Comparison of ENCODE assay signal across 1 cellular context in the genomic region with DNA sequence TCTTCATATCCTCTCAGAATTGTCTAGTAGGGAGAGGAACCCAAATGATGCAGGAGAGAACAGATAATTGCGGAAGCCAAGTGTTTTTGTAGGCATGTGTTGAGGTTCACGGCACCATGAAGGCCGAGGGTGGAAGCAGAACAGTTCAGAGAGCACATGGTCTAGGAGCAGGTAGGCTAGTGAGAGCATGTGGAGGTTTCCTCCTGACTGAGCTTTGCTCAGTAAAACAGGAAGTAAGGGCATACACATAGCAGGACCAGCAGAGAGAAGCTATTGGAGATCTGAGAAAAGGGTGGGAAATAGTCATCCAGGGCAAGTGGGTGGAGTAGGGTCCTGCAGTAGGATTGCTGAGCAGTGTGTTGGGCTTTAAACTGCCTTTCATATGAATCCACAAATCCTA.
TF ChIP-seq lines count a peak whose summit lies in the region.

No MANE protein-coding gene starts in this region.

TF ChIP-seq in GM12878, 131 proteins besides CTCF, POLR2A, EP300 and RAD21 (continued from another document):
- no peak for TF ChIP-seq IRF4 (IDR thresholded peaks at IDR 0.05; ENCODE audit: low read depth, low read length)
- TF ChIP-seq CREM (IDR thresholded peaks at IDR 0.05; ENCODE audit: low read depth) = no peak
- TF ChIP-seq STAT1 (conservative IDR thresholded peaks at IDR 0.05) = no peak
- no peak for TF ChIP-seq EED (IDR thresholded peaks at IDR 0.05; ENCODE audit: low read depth)
- no peak for TF ChIP-seq YBX1 (IDR thresholded peaks at IDR 0.05)
- TF ChIP-seq, protein P1, sequence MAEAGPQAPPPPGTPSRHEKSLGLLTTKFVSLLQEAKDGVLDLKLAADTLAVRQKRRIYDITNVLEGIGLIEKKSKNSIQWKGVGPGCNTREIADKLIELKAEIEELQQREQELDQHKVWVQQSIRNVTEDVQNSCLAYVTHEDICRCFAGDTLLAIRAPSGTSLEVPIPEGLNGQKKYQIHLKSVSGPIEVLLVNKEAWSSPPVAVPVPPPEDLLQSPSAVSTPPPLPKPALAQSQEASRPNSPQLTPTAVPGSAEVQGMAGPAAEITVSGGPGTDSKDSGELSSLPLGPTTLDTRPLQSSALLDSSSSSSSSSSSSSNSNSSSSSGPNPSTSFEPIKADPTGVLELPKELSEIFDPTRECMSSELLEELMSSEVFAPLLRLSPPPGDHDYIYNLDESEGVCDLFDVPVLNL (IDR thresholded peaks at IDR 0.05; ENCODE audit: low read depth, low read length) = no peak
- TF ChIP-seq EZH2 (IDR thresholded peaks at IDR 0.05; ENCODE audit: borderline replicate concordance, control insufficient read depth, low read depth, low read length) = no peak
- TF ChIP-seq CHD4 (IDR thresholded peaks at IDR 0.05) = no peak
- TF ChIP-seq, protein P2, sequence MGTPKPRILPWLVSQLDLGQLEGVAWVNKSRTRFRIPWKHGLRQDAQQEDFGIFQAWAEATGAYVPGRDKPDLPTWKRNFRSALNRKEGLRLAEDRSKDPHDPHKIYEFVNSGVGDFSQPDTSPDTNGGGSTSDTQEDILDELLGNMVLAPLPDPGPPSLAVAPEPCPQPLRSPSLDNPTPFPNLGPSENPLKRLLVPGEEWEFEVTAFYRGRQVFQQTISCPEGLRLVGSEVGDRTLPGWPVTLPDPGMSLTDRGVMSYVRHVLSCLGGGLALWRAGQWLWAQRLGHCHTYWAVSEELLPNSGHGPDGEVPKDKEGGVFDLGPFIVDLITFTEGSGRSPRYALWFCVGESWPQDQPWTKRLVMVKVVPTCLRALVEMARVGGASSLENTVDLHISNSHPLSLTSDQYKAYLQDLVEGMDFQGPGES (IDR thresholded peaks at IDR 0.05) = no peak
